ENCODE assay signal across 8 cellular contexts in the genomic region with DNA sequence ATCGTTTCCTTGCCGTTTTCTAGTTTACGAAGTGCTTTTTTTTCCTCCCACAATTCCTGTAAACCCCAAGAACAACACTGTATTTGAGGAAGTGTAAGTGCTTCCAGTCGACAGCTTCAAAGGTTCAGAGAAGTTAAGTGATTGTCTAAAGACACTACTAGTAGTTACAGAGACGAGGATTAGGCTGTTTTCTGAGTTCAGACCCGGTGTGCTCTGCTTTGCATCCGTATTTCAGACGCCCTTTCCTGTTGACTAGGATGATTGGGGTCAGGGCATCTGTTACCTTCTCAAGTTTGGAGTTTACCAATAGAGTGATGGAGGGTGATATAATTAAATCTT. TPM values are rescaled to one million over a fixed set of nuclear protein-coding genes. Genes with fewer than 3 reads are reported as not detected.
DNase-seq lines count a peak whose midpoint lies in the region; ATAC-seq and TF ChIP-seq lines count a peak whose summit lies in the region.

No MANE protein-coding gene starts in this region.

- H3K27me3 ChIP-seq in esophagus (ENCODE audit: control insufficient read depth in 1 of 2, insufficient read depth in 2 of 2, low read length in 2 of 2) (no peaks in the 10 kb centered on the region), psoas muscle (ENCODE audit: insufficient read depth in 3 of 3, low read length in 2 of 3) (no peaks in the 10 kb centered on the region)

- peak overlapping the region; percentile 89 for H3K27ac ChIP-seq in RWPE1
- peak overlapping the region; percentile 57 to 85 for H3K27ac ChIP-seq in esophagus (ENCODE audit: low read depth in 2 of 2, low read length in 1 of 2)
- peak overlapping the region; percentile 85 for H3K27ac ChIP-seq in psoas muscle

- H3K9me3 ChIP-seq in esophagus (ENCODE audit: control insufficient read depth in 2 of 2, insufficient read depth in 1 of 2, low read depth in 1 of 2, low read length in 1 of 2) (no peaks in the 10 kb centered on the region), psoas muscle (no peaks in the 10 kb centered on the region)

- DNase-seq in GM12864 (ENCODE audit: low read depth) = no peak
- DNase-seq in RWPE1 (ENCODE audit: low spot score) = no peak
- no peak for DNase-seq in psoas muscle
- no peak for DNase-seq in amygdala (lab: John Stamatoyannopoulos, UW)
- DNase-seq in NCI-H2029 treated with DMSO at 0.1 percent for 48 hours (lab: John Stamatoyannopoulos, UW) = no peak
- DNase-seq in stimulated activated CD4-positive, alpha-beta T cell treated with anti-CD3 and anti-CD28 coated beads, Interleukin-4, amount 100 ng/mL, for 4 hours = no peak
- DNase-seq in stimulated activated CD4-positive, alpha-beta T cell treated with anti-CD3 and anti-CD28 coated beads, Interleukin-15, amount 100 ng/mL, for 24 hours = no peak

- H3K36me3 ChIP-seq in esophagus (ENCODE audit: control insufficient read depth in 2 of 2, insufficient read depth in 2 of 2, low read length in 1 of 2) (peaks cover 12 to 15% of the 10 kb centered on the region in 2 donors), psoas muscle (ENCODE audit: insufficient read depth in 1 of 2, low read depth in 1 of 2) (peaks cover 5 to 39% of the 10 kb centered on the region in 2 donors)

- intact Hi-C loops in psoas muscle (cut with DNase I) = no loop called here

- TF ChIP-seq CTCF in GM12864 (IDR thresholded peaks at IDR 0.05; ENCODE audit: low read depth, low read length, missing control alignments) (no peak), RWPE1 (conservative IDR thresholded peaks at IDR 0.05; ENCODE audit: low read depth) (no peak), psoas muscle (IDR thresholded peaks at IDR 0.05) (no peak)

- CTCF ChIA-PET in RWPE1 (lab: Yijun Ruan, JAX) = interaction anchor here (0.9 to 1.3 kb wide), 2 partner anchors 14 to 143 kb away, joined by 3 to 4 read pairs; no protein-coding TSS in a partner anchor

- H3K4me3 ChIP-seq in GM12864 (ENCODE audit: low read depth, low read length) = peak overlapping the region; percentile 88
- peak overlapping the region; percentile 73 to 85 for H3K4me3 ChIP-seq in esophagus (ENCODE audit: low read depth in 1 of 2, low read length in 2 of 2)
- peak overlapping the region; percentile 76 for H3K4me3 ChIP-seq in psoas muscle

- H3K4me1 ChIP-seq in esophagus (ENCODE audit: control insufficient read depth in 2 of 2, insufficient read depth in 2 of 2, low read length in 1 of 2) = no peaks in the 10 kb centered on the region
- H3K4me1 ChIP-seq in psoas muscle = peaks cover 17% of the 10 kb centered on the region

- POLR2A ChIA-PET in RWPE1 (lab: Yijun Ruan, JAX; ENCODE audit: low non-redundant PET) = no interaction called here

- WGBS in esophagus, 2 donors = 0 to 1% methylated on average over 8 of the region's 8 CpGs
- 0 to 1% (median 0%) methylated on average over 8 of the region's 8 CpGs for WGBS in psoas muscle, 3 donors

- peak in 1 of 4 donors; percentile 12 for ATAC-seq in psoas muscle

RNA-seq across cellular contexts. Expression of a gene that starts 0.4 kb away (rescaled TPM):
- polyA plus RNA-seq in esophagus = 10 to 100 TPM in 1 of 2 donors, 1 to 10 TPM in 1; 4.4 to 11.4 TPM
- total RNA-seq in psoas muscle = 10 to 100 TPM in 2 of 4 donors, 1 to 10 TPM in 2; 6.8 to 11.6 (median 9.2) TPM
- 10 to 100 TPM in 2 of 3 donors, 1 to 10 TPM in 1; 9.6 to 16.9 (median 14.3) TPM for polyA plus RNA-seq in psoas muscle

RNA-seq across cellular contexts. Expression of a gene that starts 8.3 kb away (rescaled TPM):
- polyA plus RNA-seq in esophagus = under 1 TPM; 0.35 to 0.39 TPM
- under 1 TPM in 3 of 4 donors, not detected in 1; 0.21 to 0.90 (median 0.59) TPM for total RNA-seq in psoas muscle
- polyA plus RNA-seq in psoas muscle = under 1 TPM; 0.08 to 0.18 (median 0.11) TPM

RNA-seq across cellular contexts. Expression of a gene that starts 9.9 kb away (rescaled TPM):
- polyA plus RNA-seq in esophagus = 10 to 100 TPM; 57.4 to 59.7 TPM
- 10 to 100 TPM; 35.2 to 63.5 (median 53.3) TPM for total RNA-seq in psoas muscle
- 10 to 100 TPM; 32.4 to 63.6 (median 58.0) TPM for polyA plus RNA-seq in psoas muscle

RNA-seq across cellular contexts. Expression of a gene that starts 54.0 kb away (rescaled TPM):
- polyA plus RNA-seq in esophagus = 10 to 100 TPM in 1 of 2 donors, 1 to 10 TPM in 1; 6.2 to 11.9 TPM
- 10 to 100 TPM in 1 of 4 donors, 1 to 10 TPM in 3; 6.7 to 10.3 (median 7.4) TPM for total RNA-seq in psoas muscle
- 10 to 100 TPM in 2 of 3 donors, 1 to 10 TPM in 1; 9.4 to 19.7 (median 13.9) TPM for polyA plus RNA-seq in psoas muscle

RNA-seq across cellular contexts. Expression of a gene that starts 54.4 kb away (rescaled TPM):
- polyA plus RNA-seq in esophagus = 10 to 100 TPM; 37.1 to 68.9 TPM
- total RNA-seq in psoas muscle = 10 to 100 TPM; 31.5 to 69.7 (median 51.1) TPM
- 100 to 1,000 TPM in 2 of 3 donors, 10 to 100 TPM in 1; 55.4 to 192 (median 110) TPM for polyA plus RNA-seq in psoas muscle
